Comparison of ENCODE assay signal across 13 cellular contexts in the genomic region with DNA sequence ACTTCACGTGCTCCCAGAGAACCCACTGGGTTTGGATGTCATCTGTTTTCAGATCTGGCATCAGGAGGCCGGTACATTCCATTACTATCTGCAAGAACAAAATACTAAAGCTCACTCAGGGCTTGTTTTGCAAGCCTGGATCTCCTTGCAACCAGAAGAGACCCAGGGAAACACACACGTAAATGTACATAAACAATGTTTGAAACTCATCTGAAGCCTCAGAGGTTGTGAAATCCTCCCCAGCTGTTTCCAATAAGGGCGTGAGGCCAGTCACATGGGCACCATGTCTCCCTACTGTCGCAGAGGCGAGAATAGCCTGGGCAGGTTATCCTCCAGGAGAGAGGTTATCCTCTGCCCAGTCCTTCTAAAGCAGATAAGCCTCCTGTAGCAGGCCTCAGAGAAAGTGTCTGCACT.
DNase-seq lines count a peak whose midpoint lies in the region; ATAC-seq and TF ChIP-seq lines count a peak whose summit lies in the region.
"Had no signal": no experiment of that assay in that cellular context is flagged by ENCODE, and none has a peak within 500 bp of the region (broad histone marks: within the 10 kb centered on the region; RNA-seq: fewer than 3 reads in every experiment).

No MANE protein-coding gene starts in this region.

- no peak overlapping the region for H3K27ac Mint-ChIP-seq in T-helper 17 cell
- H3K27ac Mint-ChIP-seq: activated B cell treated with CpG ODN at 0.5 μM for 24 hours; activated naive CD4-positive, alpha-beta T cell treated with anti-CD3 and anti-CD28 coated beads, Interleukin-2, amount 50 U/mL, for 72 hours had no signal

- H3K4me3 ChIP-seq in fibroblast of pulmonary artery (replicated peaks; ENCODE audit: low read depth, low read length) (no peak overlapping the region), ovary (no peak overlapping the region)

- H3K36me3 ChIP-seq in ovary = no peaks in the 10 kb centered on the region

- peak overlapping the region in 1 of 2 donors; percentile 74 for H3K27ac ChIP-seq in ovary

- H3K36me3 Mint-ChIP-seq in T-helper 17 cell (ENCODE audit: low read depth) = no peaks in the 10 kb centered on the region
- H3K36me3 Mint-ChIP-seq: activated naive CD4-positive, alpha-beta T cell treated with anti-CD3 and anti-CD28 coated beads, Interleukin-2, amount 50 U/mL, for 72 hours had no signal

- H3K4me1 ChIP-seq in ovary (ENCODE audit: insufficient read depth) = peaks cover 38% of the 10 kb centered on the region

- WGBS in ovary, 3 donors = 9 to 31% (median 21%) methylated on average over 6 of the region's 6 CpGs

- ATAC-seq in Right ventricle myocardium superior (ENCODE audit: poor library complexity) (peak; percentile 66), GM18498 (IDR thresholded peaks at IDR 0.05; ENCODE audit: unreplicated experiment) (no peak), T-helper 17 cell (no peak)
- ATAC-seq: activated naive CD4-positive, alpha-beta T cell treated with anti-CD3 and anti-CD28 coated beads, Interleukin-2, amount 50 U/mL, for 72 hours had no signal

- H3K27me3 ChIP-seq in ovary = no peaks in the 10 kb centered on the region

- TF ChIP-seq CTCF in fibroblast of pulmonary artery (IDR thresholded peaks at IDR 0.05; ENCODE audit: low read length, missing control alignments) = no peak
- no peak for TF ChIP-seq CTCF in ovary (IDR thresholded peaks at IDR 0.05)

- H3K4me1 Mint-ChIP-seq in T-helper 17 cell = peaks cover 3% of the 10 kb centered on the region
- H3K4me1 Mint-ChIP-seq: activated B cell treated with CpG ODN at 0.5 μM for 24 hours had no signal

- in situ Hi-C loops in G401 (cut with HindIII; ENCODE audit: low sequenced_read_pairs) = no loop called here

- intact Hi-C loops in Right ventricle myocardium superior (cut with DNase I) (no loop called here), cardiac septum (cut with DNase I) (no loop called here), ovary (cut with DNase I) (loop anchor here in 1 of 4 donors (10.0 kb wide), 1 partner anchor 185 kb away; a partner anchor contains a TSS)

- H3K9me3 ChIP-seq in ovary (no peaks in the 10 kb centered on the region), T-helper 17 cell (ENCODE audit: control insufficient read depth, low read length, poor library complexity, severe bottlenecking) (no peaks in the 10 kb centered on the region)

- peak; percentile 46 for DNase-seq in Right ventricle myocardium superior
- DNase-seq in cardiac septum (ENCODE audit: low spot score) = no peak
- DNase-seq in fibroblast of pulmonary artery (ENCODE audit: low read depth) = peak; percentile 96
- DNase-seq in ovary = peak; percentile 50 to 80 (median 72)
- no peak for DNase-seq in G401 (ENCODE audit: low spot score)
- no peak for DNase-seq in T-helper 9 cell
- DNase-seq in T-helper 17 cell = no peak
- DNase-seq: activated B cell treated with CpG ODN at 0.5 μM for 24 hours; activated CD8-positive, alpha-beta memory T cell treated with anti-CD3 and anti-CD28 coated beads, Interleukin-2, amount 50 U/mL, for 4 hours; cortex of kidney; NCI-H446 had no signal

- H3K4me3 Mint-ChIP-seq in T-helper 17 cell = no peak overlapping the region
- H3K4me3 Mint-ChIP-seq: activated B cell treated with CpG ODN at 0.5 μM for 24 hours had no signal

- no peak for TF ChIP-seq POLR2A in ovary (IDR thresholded peaks at IDR 0.05)

- H3K27me3 Mint-ChIP-seq in T-helper 17 cell = peaks cover 13% of the 10 kb centered on the region

- TF ChIP-seq EP300 in ovary (IDR thresholded peaks at IDR 0.05) = no peak

Comparison
In these comparisons a context has a peak if more than half of its experiments do, and no peak if none do; other contexts are left out.
1. DNase-seq: peak in Right ventricle myocardium superior (single experiment), fibroblast of pulmonary artery (single experiment) and ovary (5 of 5); none in cardiac septum (single experiment), G401 (single experiment), T-helper 9 cell (single experiment) and T-helper 17 cell (0 of 3).